Comparison of ENCODE assay signal across 15 cellular contexts in the genomic region with DNA sequence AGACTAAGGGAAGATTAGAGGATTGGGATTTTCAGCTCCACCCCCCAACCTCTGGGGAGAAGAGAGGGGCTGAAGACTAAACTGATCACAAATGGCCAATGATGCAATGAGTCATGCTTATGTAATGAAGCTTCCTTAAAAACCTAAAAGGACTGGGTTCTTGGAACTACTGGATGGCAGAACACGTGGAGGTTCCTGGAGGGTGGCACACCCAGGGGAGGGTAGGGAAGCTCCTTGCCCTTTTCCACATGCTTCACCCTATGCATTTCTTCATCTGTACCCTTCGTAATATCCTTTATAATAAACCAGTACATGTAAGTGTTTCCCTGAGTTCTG. TPM values are rescaled to one million over a fixed set of nuclear protein-coding genes. Genes with fewer than 3 reads are reported as not detected.
DNase-seq lines count a peak whose midpoint lies in the region; ATAC-seq and TF ChIP-seq lines count a peak whose summit lies in the region.
"Had no signal": no experiment of that assay in that cellular context is flagged by ENCODE, and none has a peak within 500 bp of the region (broad histone marks: within the 10 kb centered on the region; RNA-seq: fewer than 3 reads in every experiment).

No MANE protein-coding gene starts in this region.

- ATAC-seq in esophagus mucosa (peak; percentile 50), sciatic nerve (peak; percentile 56), GM19395 (IDR thresholded peaks at IDR 0.05; ENCODE audit: unreplicated experiment) (no peak), PC-3 (no peak)
- ATAC-seq: heart right ventricle had no signal

- in situ Hi-C loops in GM23248 (cut with MboI) = no loop called here

- H3K27ac ChIP-seq in GM23248 = peak overlapping the region; percentile 84
- no peak overlapping the region for H3K27ac ChIP-seq in PC-3 (ENCODE audit: low read length)
- H3K27ac ChIP-seq: heart right ventricle, KMS-11, SK-N-MC had no signal

- H3K27me3 ChIP-seq in GM23248 (replicated peaks; ENCODE audit: insufficient read depth) = no peaks in the 10 kb centered on the region
- H3K27me3 ChIP-seq in PC-3 (ENCODE audit: low read length) = no peaks in the 10 kb centered on the region
- H3K27me3 ChIP-seq: BE2C, heart right ventricle had no signal

- no peaks in the 10 kb centered on the region for H3K36me3 ChIP-seq in GM23248 (ENCODE audit: low read depth)
- H3K36me3 ChIP-seq in PC-3 (ENCODE audit: low read depth, low read length) = no peaks in the 10 kb centered on the region
- H3K36me3 ChIP-seq: BE2C, heart right ventricle had no signal

- H4K20me1 ChIP-seq in GM23248 (ENCODE audit: insufficient read depth) (no peaks in the 10 kb centered on the region), PC-3 (ENCODE audit: low read length) (no peaks in the 10 kb centered on the region)

- no peak overlapping the region for H3K4me3 ChIP-seq in GM23248
- no peak overlapping the region for H3K4me3 ChIP-seq in PC-3 (ENCODE audit: low read length)
- H3K4me3 ChIP-seq: heart right ventricle, SK-N-MC had no signal

- H3K9ac ChIP-seq in GM23248 (no peak overlapping the region), PC-3 (ENCODE audit: low read length) (no peak overlapping the region)
- H3K9ac ChIP-seq: KMS-11 had no signal

- peaks cover 45% of the 10 kb centered on the region for H3K79me2 ChIP-seq in GM23248 (ENCODE audit: insufficient read depth)
- H3K79me2 ChIP-seq in PC-3 (ENCODE audit: low read length) = peaks cover 49% of the 10 kb centered on the region

- POLR2A ChIA-PET in PC-3 (lab: Charles Lee; ENCODE audit: unreplicated experiment) = no interaction called here

- peaks cover 27% of the 10 kb centered on the region for H3K4me1 ChIP-seq in GM23248 (ENCODE audit: insufficient read depth)
- peaks cover 27% of the 10 kb centered on the region for H3K4me1 ChIP-seq in PC-3 (ENCODE audit: insufficient read depth, low read length)

- DNase-seq in GM23248 (peak; percentile 34), RPMI7951 (ENCODE audit: low read depth) (peak; percentile 39), sciatic nerve (ENCODE audit: low spot score) (no peak), NCI-H2107 (lab: John Stamatoyannopoulos, UW) (no peak), foreskin melanocyte (no peak), PC-3 (no peak)
- DNase-seq: activated CD4-positive, alpha-beta memory T cell treated with anti-CD3 and anti-CD28 coated beads for 36 hours; BE2C; heart right ventricle; NCI-H146; stimulated activated naive CD4-positive, alpha-beta T cell had no signal

- H3K9me2 ChIP-seq in GM23248 (ENCODE audit: insufficient read depth) (no peaks in the 10 kb centered on the region), PC-3 (replicated peaks; ENCODE audit: low read length) (no peaks in the 10 kb centered on the region)

- no TSS peak for BruUV-seq in PC-3 (replicated peaks; lab: Mats Ljungman, UMichigan)

- TF ChIP-seq CTCF in PC-3 (conservative IDR thresholded peaks at IDR 0.05; ENCODE audit: low read depth, low read length) = no peak

- H3K4me2 ChIP-seq in GM23248 (ENCODE audit: unreplicated experiment) (peak overlapping the region; percentile 73), PC-3 (ENCODE audit: low read length) (no peak overlapping the region)
- H3K4me2 ChIP-seq: KMS-11 had no signal

- intact Hi-C loops in sciatic nerve (cut with DNase I) = no loop called here
- intact Hi-C loops in PC-3 (cut with micrococcal nuclease) = loop anchor here (5.0 kb wide), 1 partner anchor 37 kb away; no protein-coding TSS in a partner anchor

- H3F3A ChIP-seq in GM23248 (ENCODE audit: insufficient read depth) (peaks cover 31% of the 10 kb centered on the region), PC-3 (ENCODE audit: low read length, unreplicated experiment) (no peaks in the 10 kb centered on the region)

- CTCF ChIA-PET in PC-3 (lab: Charles Lee) = no interaction called here

- H3K9me3 ChIP-seq in GM23248 (ENCODE audit: low read depth) (no peaks in the 10 kb centered on the region), PC-3 (ENCODE audit: low read length) (no peaks in the 10 kb centered on the region)
- H3K9me3 ChIP-seq: BE2C, heart right ventricle had no signal

- WGBS in GM23248 (ENCODE audit: low coverage in 1 of 2, low lambda C conversion rate in 2 of 2, missing lambda C conversion rate in 2 of 2), 2 experiments = 87% methylated on average over 2 of the region's 2 CpGs

- H2AFZ ChIP-seq in GM23248 (peak overlapping the region; percentile 57; the same call in 1 of the 2 replicates), PC-3 (ENCODE audit: low read length) (no peak overlapping the region)

RNA-seq across cellular contexts. Expression of gene ARHGEF28, which starts 48.6 kb away (rescaled TPM):
- 8.9 and 9.6 TPM in 2 replicates for total RNA-seq in GM23248 (2014; rRNA removed; shearing (Covaris generic))
- polyA plus RNA-seq in GM23248 (2016; fragmentation: Nextera tagmentation; extraction: Ambion mirVana) = 4.6 and 5.0 TPM in 2 replicates
- 11.3 and 13.4 TPM in 2 replicates for total RNA-seq in RPMI7951 (2014; rRNA removed; shearing (Covaris generic))
- 7.8 TPM for total RNA-seq in esophagus mucosa
- total RNA-seq in sciatic nerve = 51.8 TPM
- 24.2 and 25.7 TPM in 2 replicates for total RNA-seq in PC-3 (2014; rRNA removed)

Comparison
In these comparisons a context has a peak if more than half of its experiments do, and no peak if none do; other contexts are left out.
1. DNase-seq: peak in GM23248 (single experiment) and RPMI7951 (single experiment); none in sciatic nerve (single experiment), NCI-H2107 (single experiment), foreskin melanocyte (single experiment) and PC-3 (single experiment).
2. ATAC-seq: peak in esophagus mucosa (single experiment) and sciatic nerve (single experiment); none in GM19395 (single experiment) and PC-3 (single experiment).